Comparison of ENCODE assay signal across 23 cellular contexts in the genomic region with DNA sequence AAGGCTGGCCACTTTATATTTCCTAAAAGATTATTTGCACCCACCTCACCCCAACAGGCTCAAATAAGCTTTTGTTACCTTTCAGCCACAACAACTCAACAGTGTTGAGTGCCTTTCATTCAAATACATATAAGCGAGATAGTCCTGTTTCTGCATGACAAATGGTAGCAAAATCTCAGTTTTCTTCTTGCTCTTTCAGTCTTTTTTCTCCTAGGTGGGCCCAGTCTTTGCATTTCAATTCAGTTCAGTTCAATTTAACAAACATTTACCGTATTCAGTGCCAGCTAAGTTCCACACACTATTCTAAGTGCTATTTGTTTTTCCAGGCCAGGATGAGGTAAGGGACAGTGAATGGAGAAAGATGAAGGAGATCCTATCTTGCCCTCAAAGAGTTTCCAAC. TPM values are rescaled to one million over a fixed set of nuclear protein-coding genes. Genes with fewer than 3 reads are reported as not detected.
"Had no signal": no experiment of that assay in that cellular context is flagged by ENCODE, and none has a peak within 500 bp of the region (broad histone marks: within the 10 kb centered on the region; RNA-seq: fewer than 3 reads in every experiment).

No MANE protein-coding gene starts in this region.

- H3K27ac Mint-ChIP-seq: activated CD8-positive, alpha-beta T cell treated with anti-CD3 and anti-CD28 coated beads, Interleukin-2, amount 10 ng/mL, durations not matched to agents 7 days and 5 days; activated naive CD8-positive, alpha-beta T cell treated with anti-CD3 and anti-CD28 coated beads, Interleukin-2, amount 10 ng/mL, durations not matched to agents 7 days and 5 days; brain; T-helper 1 cell treated with Interleukin-12 subunit alpha and Interleukin-12 subunit beta and Interleukin-4 antibody, amounts not matched to agents 30 μg/mL and 1 μg/mL, for 36 hours had no signal

- H3K27me3 Mint-ChIP-seq: brain; central memory CD8-positive, alpha-beta T cell had no signal

- H3K4me3 Mint-ChIP-seq: activated CD8-positive, alpha-beta T cell treated with anti-CD3 and anti-CD28 coated beads, Interleukin-2, amount 10 ng/mL, durations not matched to agents 7 days and 5 days; activated naive CD8-positive, alpha-beta T cell treated with anti-CD3 and anti-CD28 coated beads, Interleukin-2, amount 10 ng/mL, durations not matched to agents 7 days and 5 days; brain; central memory CD8-positive, alpha-beta T cell; T-helper 1 cell treated with Interleukin-12 subunit alpha and Interleukin-12 subunit beta and Interleukin-4 antibody, amounts not matched to agents 30 μg/mL and 1 μg/mL, for 36 hours had no signal

- DNase-seq: activated CD4-positive, alpha-beta T cell treated with anti-CD3 and anti-CD28 coated beads for 48 hours; activated CD4-positive, alpha-beta T cell treated with anti-CD3 and anti-CD28 coated beads, Interleukin-2, amount 50 U/mL, for 4 hours; activated CD4-positive, CD25-positive, alpha-beta regulatory T cell treated with anti-CD3 and anti-CD28 coated beads, Interleukin-2, amount 50 U/mL, for 72 hours; activated CD8-positive, alpha-beta memory T cell treated with anti-CD3 and anti-CD28 coated beads, Interleukin-2, amount 50 U/mL, for 48 hours; activated CD8-positive, alpha-beta T cell treated with anti-CD3 and anti-CD28 coated beads, Interleukin-2, amount 10 ng/mL, durations not matched to agents 7 days and 5 days; activated naive CD4-positive, alpha-beta T cell treated with anti-CD3 and anti-CD28 coated beads, Interleukin-2, amount 50 U/mL, for 16 hours; activated naive CD8-positive, alpha-beta T cell treated with anti-CD3 and anti-CD28 coated beads, Interleukin-2, amount 10 ng/mL, durations not matched to agents 7 days and 5 days; activated T-cell treated with anti-CD3 and anti-CD28 coated beads, Interleukin-2, amount 50 U/mL, for 1 hour; adrenal gland; aorta; Kasumi-1; NCI-H1105 treated with DMSO at 0.1 percent for 48 hours; NCI-H1436 treated with DMSO at 0.1 percent for 48 hours; NCI-H187; NCI-H2081; NCI-H446; NCI-H524; PC-3; SHP77 had no signal

- ATAC-seq: activated CD8-positive, alpha-beta T cell treated with anti-CD3 and anti-CD28 coated beads, Interleukin-2, amount 10 ng/mL, durations not matched to agents 7 days and 5 days; PC-3 had no signal

- FAIRE-seq: RCC 7860 had no signal

- H3K27me3 ChIP-seq: adrenal gland had no signal

- H3K9me3 ChIP-seq: adrenal gland had no signal

- H3K36me3 ChIP-seq: adrenal gland had no signal

- H3K27ac ChIP-seq: adrenal gland had no signal

- H3K4me3 ChIP-seq: adrenal gland had no signal

- H3K4me1 Mint-ChIP-seq: activated naive CD8-positive, alpha-beta T cell treated with anti-CD3 and anti-CD28 coated beads, Interleukin-2, amount 10 ng/mL, durations not matched to agents 7 days and 5 days; central memory CD8-positive, alpha-beta T cell had no signal

RNA-seq across cellular contexts. Expression of gene BMP4, which starts 25.9 kb away (rescaled TPM):
- total RNA-seq: activated CD8-positive, alpha-beta T cell treated with anti-CD3 and anti-CD28 coated beads, Interleukin-2, amount 10 ng/mL, durations not matched to agents 7 days and 5 days had no signal
